12 cellular contexts compared by ENCODE assay signal in the genomic region with DNA sequence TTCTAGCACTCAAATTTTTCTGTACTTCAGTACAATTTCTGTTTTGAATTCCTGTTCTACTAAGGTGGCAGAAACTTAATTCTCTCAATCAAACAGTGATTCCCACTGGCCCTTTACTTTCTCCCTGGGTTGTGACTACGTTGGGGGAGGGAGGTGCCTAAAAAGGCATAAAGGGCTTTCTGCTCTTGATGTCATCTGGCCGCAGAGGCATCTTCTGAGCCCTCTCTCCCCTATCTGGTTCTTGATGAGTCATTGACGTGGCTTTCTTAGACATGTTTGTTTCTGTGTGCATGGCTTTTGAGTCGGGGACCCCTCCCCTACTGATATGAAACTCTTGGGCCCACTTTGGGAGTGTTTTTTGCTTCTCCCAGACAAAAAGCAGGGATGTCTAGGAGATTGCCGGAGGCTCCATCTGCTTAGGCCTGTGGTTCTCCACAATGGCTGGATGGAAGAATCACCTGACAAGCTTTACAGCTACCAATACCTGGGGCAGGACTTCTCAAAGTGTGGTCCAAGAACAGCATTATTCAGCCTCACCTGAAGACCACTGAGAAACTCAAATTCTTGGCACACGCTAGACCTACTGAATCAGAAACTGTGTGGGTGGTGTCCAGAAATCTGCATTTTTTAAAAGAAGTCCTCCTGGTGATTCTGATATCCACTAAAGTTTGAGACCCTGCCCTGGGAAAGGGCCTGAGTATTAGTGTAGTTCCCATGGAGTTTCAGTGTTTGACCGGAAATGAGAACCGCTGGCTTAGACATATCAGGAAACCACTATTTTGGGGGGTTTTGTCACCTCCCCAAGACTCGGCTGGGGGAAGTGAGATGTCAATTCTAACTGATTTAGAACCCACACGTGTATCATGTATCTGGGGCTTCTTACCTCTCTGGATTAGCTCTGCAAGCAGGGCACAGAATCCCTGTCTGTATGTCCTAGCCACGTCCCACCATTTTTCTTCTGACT.
DNase-seq lines count a peak whose midpoint lies in the region; ATAC-seq and TF ChIP-seq lines count a peak whose summit lies in the region.
"Had no signal": no experiment of that assay in that cellular context is flagged by ENCODE, and none has a peak within 500 bp of the region (broad histone marks: within the 10 kb centered on the region; RNA-seq: fewer than 3 reads in every experiment).

No MANE protein-coding gene starts in this region.

- no peak overlapping the region for H3K4me3 ChIP-seq in breast epithelium

- peaks cover under 1% of the 10 kb centered on the region for H3K27me3 Mint-ChIP-seq in activated CD8-positive, alpha-beta memory T cell treated with anti-CD3 and anti-CD28 coated beads, Interleukin-2, amount 10 ng/mL, durations not matched to agents 7 days and 5 days
- no peaks in the 10 kb centered on the region for H3K27me3 Mint-ChIP-seq in glutamatergic neuron (ENCODE audit: unreplicated experiment)

- no peaks in the 10 kb centered on the region for H3K27me3 ChIP-seq in breast epithelium

- H3K9me3 Mint-ChIP-seq in activated CD8-positive, alpha-beta memory T cell treated with anti-CD3 and anti-CD28 coated beads, Interleukin-2, amount 10 ng/mL, durations not matched to agents 7 days and 5 days (ENCODE audit: low read depth), result no peaks in the 10 kb centered on the region
- no peaks in the 10 kb centered on the region for H3K9me3 Mint-ChIP-seq in glutamatergic neuron (ENCODE audit: unreplicated experiment)

- intact Hi-C loops in breast epithelium (cut with DNase I; ENCODE audit: low total_unique reads), result no loop called here

- no peak for TF ChIP-seq POLR2A in breast epithelium (IDR thresholded peaks at IDR 0.05)

- CTCF ChIA-PET in activated CD8-positive, alpha-beta memory T cell treated with anti-CD3 and anti-CD28 coated beads, Interleukin-2, amount 10 ng/mL, durations not matched to agents 7 days and 5 days (lab: Charles Lee), result no interaction called here

- no peak overlapping the region for H3K4me3 Mint-ChIP-seq in activated CD8-positive, alpha-beta memory T cell treated with anti-CD3 and anti-CD28 coated beads, Interleukin-2, amount 10 ng/mL, durations not matched to agents 7 days and 5 days
- H3K4me3 Mint-ChIP-seq in glutamatergic neuron (ENCODE audit: unreplicated experiment), result no peak overlapping the region

- H3K4me1 ChIP-seq in breast epithelium, result no peaks in the 10 kb centered on the region

- H3K27ac ChIP-seq in breast epithelium, result no peak overlapping the region

- peak; percentile 71 for ATAC-seq in activated CD8-positive, alpha-beta memory T cell treated with anti-CD3 and anti-CD28 coated beads, Interleukin-2, amount 10 ng/mL, durations not matched to agents 7 days and 5 days
- peak; percentile 83 for ATAC-seq in stimulated activated naive CD8-positive, alpha-beta T cell treated with anti-CD3 and anti-CD28 coated beads, Interleukin-15, Interleukin-2, amounts not matched to agents 100 U/mL and 50 U/mL, for 24 hours
- ATAC-seq in HG03354 (IDR thresholded peaks at IDR 0.05; ENCODE audit: poor library complexity, severe bottlenecking, unreplicated experiment), result no peak

- H3K27ac Mint-ChIP-seq in activated CD8-positive, alpha-beta memory T cell treated with anti-CD3 and anti-CD28 coated beads, Interleukin-2, amount 10 ng/mL, durations not matched to agents 7 days and 5 days, result no peak overlapping the region
- H3K27ac Mint-ChIP-seq in glutamatergic neuron (ENCODE audit: unreplicated experiment), result peak overlapping the region; percentile 0

- TF ChIP-seq CTCF in glutamatergic neuron (IDR thresholded peaks at IDR 0.05; ENCODE audit: partially characterized antibody, unreplicated experiment), result no peak
- TF ChIP-seq CTCF in breast epithelium (IDR thresholded peaks at IDR 0.05), result no peak

- H3K36me3 ChIP-seq in breast epithelium, result no peaks in the 10 kb centered on the region

- peak; percentile 58 for DNase-seq in activated CD8-positive, alpha-beta memory T cell treated with anti-CD3 and anti-CD28 coated beads, Interleukin-2, amount 10 ng/mL, durations not matched to agents 7 days and 5 days
- no peak for DNase-seq in activated CD8-positive, alpha-beta memory T cell treated with anti-CD3 and anti-CD28 coated beads, Interleukin-2, amount 50 U/mL, for 4 hours
- DNase-seq in LHCN-M2 (ENCODE audit: low read depth), result peak; percentile 31
- DNase-seq in glutamatergic neuron, result no peak
- DNase-seq in stimulated activated naive CD8-positive, alpha-beta T cell treated with anti-CD3 and anti-CD28 coated beads, Interleukin-15, Interleukin-2, amounts not matched to agents 100 U/mL and 50 U/mL, for 24 hours, result peak; percentile 16
- no peak for DNase-seq in cortex of kidney (lab: John Stamatoyannopoulos, UW)
- DNase-seq in breast epithelium (ENCODE audit: low spot score in 2 of 2), result no peak
- DNase-seq: activated CD4-positive, CD25-positive, alpha-beta regulatory T cell; DMS53; NCI-H1694; NCI-H774 had no signal

- H3K4me1 Mint-ChIP-seq in activated CD8-positive, alpha-beta memory T cell treated with anti-CD3 and anti-CD28 coated beads, Interleukin-2, amount 10 ng/mL, durations not matched to agents 7 days and 5 days, result peaks cover 18% of the 10 kb centered on the region
- H3K4me1 Mint-ChIP-seq in glutamatergic neuron (ENCODE audit: low read depth, unreplicated experiment), result peaks cover 24% of the 10 kb centered on the region

- H3K9me3 ChIP-seq in breast epithelium, result no peaks in the 10 kb centered on the region

- H3K36me3 Mint-ChIP-seq in activated CD8-positive, alpha-beta memory T cell treated with anti-CD3 and anti-CD28 coated beads, Interleukin-2, amount 10 ng/mL, durations not matched to agents 7 days and 5 days, result no peaks in the 10 kb centered on the region
- no peaks in the 10 kb centered on the region for H3K36me3 Mint-ChIP-seq in glutamatergic neuron (ENCODE audit: unreplicated experiment)

Comparison
In these comparisons a context has a peak if more than half of its experiments do, and no peak if none do; other contexts are left out.
1. DNase-seq: peak in activated CD8-positive, alpha-beta memory T cell treated with anti-CD3 and anti-CD28 coated beads, Interleukin-2, amount 10 ng/mL, durations not matched to agents 7 days and 5 days (single experiment), LHCN-M2 (single experiment) and stimulated activated naive CD8-positive, alpha-beta T cell treated with anti-CD3 and anti-CD28 coated beads, Interleukin-15, Interleukin-2, amounts not matched to agents 100 U/mL and 50 U/mL, for 24 hours (single experiment); none in activated CD8-positive, alpha-beta memory T cell treated with anti-CD3 and anti-CD28 coated beads, Interleukin-2, amount 50 U/mL, for 4 hours (single experiment), glutamatergic neuron (single experiment), cortex of kidney (single experiment) and breast epithelium (0 of 2).